In genomic region chr1:152513081-152513480, GRCh38 we compare ENCODE assay signal across 28 cellular contexts. TPM values are rescaled to one million over a fixed set of nuclear protein-coding genes. Genes with fewer than 3 reads are reported as not detected.
"Had no signal": no experiment of that assay in that cellular context is flagged by ENCODE, and none has a peak within 500 bp of the region (broad histone marks: within the 10 kb centered on the region; RNA-seq: fewer than 3 reads in every experiment).

No MANE protein-coding gene starts in this region.

- DNase-seq: cortex of kidney; effector memory CD8-positive, alpha-beta T cell; foreskin melanocyte; glutamatergic neuron; heart right ventricle; hippocampal formation; kidney glomerular epithelial cell; left ventricle myocardium superior; lower lobe of right lung; natural killer cell; occipital lobe; ovary; posterior cingulate gyrus; psoas muscle; right cardiac atrium; sigmoid colon; spleen; stimulated activated CD4-positive, alpha-beta T cell treated with anti-CD3 and anti-CD28 coated beads, Interleukin-4, amount 100 ng/mL, for 4 hours; stimulated activated naive CD8-positive, alpha-beta T cell treated with anti-CD3 and anti-CD28 coated beads, Interleukin-15, Interleukin-2, amounts not matched to agents 100 U/mL and 50 U/mL, for 24 hours; substantia nigra; testis; tibial artery had no signal

- H3K27me3 ChIP-seq: ovary, testis had no signal

- H3K4me1 ChIP-seq: psoas muscle had no signal

- H3K9me3 ChIP-seq: esophagus muscularis mucosa, heart right ventricle, lower lobe of right lung, ovary, psoas muscle, sigmoid colon, spleen, testis, tibial artery had no signal

- H3K27ac ChIP-seq: esophagus muscularis mucosa, heart right ventricle, lower lobe of right lung, ovary, psoas muscle, sigmoid colon, spleen, testis, tibial artery had no signal

- FAIRE-seq: endometrium, islet of Langerhans had no signal

- H3K36me3 ChIP-seq: esophagus muscularis mucosa, heart right ventricle, lower lobe of right lung, ovary, sigmoid colon, spleen, tibial artery had no signal

- H3K4me3 ChIP-seq: esophagus muscularis mucosa, heart right ventricle, lower lobe of right lung, ovary, psoas muscle, sigmoid colon, spleen, testis, tibial artery had no signal

- ATAC-seq: effector memory CD8-positive, alpha-beta T cell; heart right ventricle; left ventricle myocardium superior; lower lobe of right lung; natural killer cell; psoas muscle; right cardiac atrium; stimulated activated memory B cell treated with anti-CD40 and anti-IgM and Interleukin-4, amounts not matched to agents 10 μg/mL and 1 μg/mL and 100 μg/mL, for 72 hours; stimulated activated naive CD8-positive, alpha-beta T cell treated with anti-CD3 and anti-CD28 coated beads, Interleukin-15, Interleukin-2, amounts not matched to agents 100 U/mL and 50 U/mL, for 24 hours had no signal

RNA-seq across cellular contexts. Expression of gene CRCT1, which starts 1.2 kb away (rescaled TPM):
- polyA plus RNA-seq: neural cell, ovary, psoas muscle, right cardiac atrium, urinary bladder had no signal

RNA-seq across cellular contexts. Expression of gene LCE5A, which starts 2.5 kb away (rescaled TPM):
- polyA plus RNA-seq: neural cell, ovary, psoas muscle, right cardiac atrium, sigmoid colon, spleen, urinary bladder had no signal

RNA-seq across cellular contexts. Expression of gene LCE3E, which starts 53.5 kb away (rescaled TPM):
- polyA plus RNA-seq: heart right ventricle, neural cell, ovary, psoas muscle, right cardiac atrium, sigmoid colon, spleen, urinary bladder had no signal
